Comparison of ENCODE assay signal across 22 cellular contexts in the genomic region with DNA sequence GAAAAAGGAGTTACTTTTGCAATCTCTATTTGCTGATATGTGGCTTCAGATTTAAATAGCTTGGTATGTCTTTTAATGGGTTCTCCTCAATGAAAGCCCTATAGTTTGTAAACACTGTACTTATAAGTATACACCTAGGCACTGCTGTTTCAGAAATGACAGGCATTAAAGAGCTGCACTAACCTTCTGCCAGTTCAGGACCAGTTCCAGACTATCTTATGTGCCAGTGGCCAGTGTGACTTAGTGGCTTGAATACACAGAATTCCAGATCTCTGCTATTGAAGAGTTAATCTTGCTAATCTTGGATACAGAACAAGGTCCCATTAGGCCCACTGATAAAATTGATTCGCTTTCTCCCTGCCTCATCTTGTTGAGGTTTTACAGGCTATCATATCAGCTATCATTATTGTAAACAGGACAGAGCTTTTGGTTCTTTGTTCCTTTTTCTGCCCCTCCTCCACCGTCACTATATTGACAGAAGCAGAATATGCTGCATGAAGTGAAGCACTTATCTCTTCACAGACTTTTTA.
DNase-seq lines count a peak whose midpoint lies in the region; ATAC-seq and TF ChIP-seq lines count a peak whose summit lies in the region.
"Had no signal": no experiment of that assay in that cellular context is flagged by ENCODE, and none has a peak within 500 bp of the region (broad histone marks: within the 10 kb centered on the region; RNA-seq: fewer than 3 reads in every experiment).

No MANE protein-coding gene starts in this region.

- no peak for TF ChIP-seq RAD21 in SK-N-SH (IDR thresholded peaks at IDR 0.05; ENCODE audit: low read length)
- TF ChIP-seq RAD21 in neural cell (conservative IDR thresholded peaks at IDR 0.05), result peak; percentile 10

- H3K4me1 ChIP-seq in SK-N-SH (ENCODE audit: control insufficient read depth in 1 of 2, insufficient read depth in 2 of 2, low read depth in 1 of 2, low read length in 1 of 2), result peaks cover 0 to 9% of the 10 kb centered on the region in 2 experiments; a peak in 2 of 4 replicates
- no peaks in the 10 kb centered on the region for H3K4me1 ChIP-seq in lower lobe of right lung
- H3K4me1 ChIP-seq in upper lobe of left lung, result no peaks in the 10 kb centered on the region
- H3K4me1 ChIP-seq: Caco-2 had no signal

- no peak overlapping the region for H3K4me2 ChIP-seq in SK-N-SH
- no peak overlapping the region for H3K4me2 ChIP-seq in neural cell (ENCODE audit: low read length)

- H3K27ac ChIP-seq in SK-N-SH (ENCODE audit: low read depth in 2 of 2, low read length in 1 of 2), result peak overlapping the region in 1 of 2 experiments; percentile 43; a peak in 2 of 4 replicates
- peak overlapping the region; percentile 38 for H3K27ac ChIP-seq in neural cell (ENCODE audit: low read length)
- no peak overlapping the region for H3K27ac ChIP-seq in lower lobe of right lung
- H3K27ac ChIP-seq in upper lobe of left lung, result no peak overlapping the region
- H3K27ac ChIP-seq: C4-2B, RWPE1 had no signal

- intact Hi-C loops in lower lobe of right lung (cut with DNase I), result no loop called here

- H2AFZ ChIP-seq in SK-N-SH (ENCODE audit: low read depth) (no peak overlapping the region), neural cell (ENCODE audit: low read depth, low read length) (no peak overlapping the region)

- WGBS in SK-N-SH (ENCODE audit: low lambda C conversion rate), result 8% methylated on average over 2 of the region's 2 CpGs
- WGBS in upper lobe of left lung, 2 donors, result 44 to 67% methylated on average over 2 of the region's 2 CpGs

- TF ChIP-seq POLR2A in upper lobe of left lung (IDR thresholded peaks at IDR 0.05), result no peak

- H3K4me3 ChIP-seq in SK-N-SH (ENCODE audit: low read depth in 2 of 2, low read length in 1 of 2) (no peak overlapping the region), neural cell (ENCODE audit: low read length) (no peak overlapping the region), lower lobe of right lung (no peak overlapping the region), upper lobe of left lung (no peak overlapping the region)

- no peaks in the 10 kb centered on the region for H3K9me3 ChIP-seq in SK-N-SH
- no peaks in the 10 kb centered on the region for H3K9me3 ChIP-seq in neural cell (ENCODE audit: low read length)
- H3K9me3 ChIP-seq in lower lobe of right lung, result no peaks in the 10 kb centered on the region
- H3K9me3 ChIP-seq in upper lobe of left lung, result no peaks in the 10 kb centered on the region
- H3K9me3 ChIP-seq: Caco-2 had no signal

- no peak overlapping the region for H3K9ac ChIP-seq in SK-N-SH
- H3K9ac ChIP-seq in neural cell (ENCODE audit: low read length), result no peak overlapping the region

- H3K9me2 ChIP-seq in SK-N-SH (no peaks in the 10 kb centered on the region), neural cell (ENCODE audit: insufficient read depth, low read length) (no peaks in the 10 kb centered on the region)

- no peak for TF ChIP-seq EP300 in SK-N-SH (IDR thresholded peaks at IDR 0.05; ENCODE audit: borderline replicate concordance in 1 of 2, low read depth in 1 of 2, low read length in 1 of 2)
- peak; percentile 37 for TF ChIP-seq EP300 in neural cell (conservative IDR thresholded peaks at IDR 0.05; ENCODE audit: poor library complexity, severe bottlenecking)
- TF ChIP-seq EP300 in upper lobe of left lung (IDR thresholded peaks at IDR 0.05), result no peak

- CTCF ChIA-PET in SK-N-SH (lab: Yijun Ruan, JAX), result interaction anchor here (1.1 kb wide), 1 partner anchor 873 kb away, joined by 3 read pairs; no protein-coding TSS in a partner anchor

- peak; percentile 37 for DNase-seq in SK-N-SH
- DNase-seq in OCI-M1 (lab: John Stamatoyannopoulos, UW), result peak; percentile 71
- DNase-seq in activated CD4-positive, alpha-beta T cell treated with anti-CD3 and anti-CD28 coated beads for 1 hour, result no peak
- DNase-seq in lower lobe of right lung, result no peak
- no peak for DNase-seq in upper lobe of left lung
- DNase-seq: Caco-2; CD8-positive, alpha-beta T cell; DMS 273 treated with DMSO at 0.1 percent for 48 hours; KBM-7; MV-4-11; NCI-H1105 treated with DMSO at 0.1 percent for 48 hours; NCI-H1694; NCI-H2081; NCI-H526; SHP77; SW 1271 had no signal

- ATAC-seq in SK-N-SH treated with all-trans-retinoic acid at 6 μM for 48 hours (no peak), lower lobe of right lung (no peak), upper lobe of left lung (ENCODE audit: low FRiP score in 2 of 2) (no peak)
- ATAC-seq: CD8-positive, alpha-beta T cell; HCT116; Panc1 had no signal

- H3K79me2 ChIP-seq in SK-N-SH (ENCODE audit: insufficient read depth) (no peaks in the 10 kb centered on the region), neural cell (replicated peaks; ENCODE audit: insufficient read depth, low read length) (no peaks in the 10 kb centered on the region)

- H4K20me1 ChIP-seq in SK-N-SH (ENCODE audit: insufficient read depth) (no peaks in the 10 kb centered on the region), neural cell (ENCODE audit: insufficient read depth) (no peaks in the 10 kb centered on the region)

- H3F3A ChIP-seq in SK-N-SH (replicated peaks; ENCODE audit: insufficient read depth) (no peaks in the 10 kb centered on the region), neural cell (ENCODE audit: insufficient read depth, low read length, poor library complexity, severe bottlenecking) (no peaks in the 10 kb centered on the region)

- no peak for TF ChIP-seq CTCF in SK-N-SH (IDR thresholded peaks at IDR 0.05)
- no peak for TF ChIP-seq CTCF in neural cell (IDR thresholded peaks at IDR 0.05; ENCODE audit: poor library complexity, severe bottlenecking)
- no peak for TF ChIP-seq CTCF in lower lobe of right lung (IDR thresholded peaks at IDR 0.05)
- TF ChIP-seq CTCF in upper lobe of left lung (IDR thresholded peaks at IDR 0.05), result no peak

- H3K36me3 ChIP-seq in SK-N-SH (replicated peaks in 1 of 2; ENCODE audit: control insufficient read depth in 1 of 2, insufficient read depth in 2 of 2, low read length in 1 of 2) (no peaks in the 10 kb centered on the region), neural cell (ENCODE audit: insufficient read depth, low read length) (no peaks in the 10 kb centered on the region), lower lobe of right lung (no peaks in the 10 kb centered on the region), upper lobe of left lung (no peaks in the 10 kb centered on the region)

- POLR2A ChIA-PET in SK-N-SH (lab: Yijun Ruan, JAX), result no interaction called here

- H3K27me3 ChIP-seq in SK-N-SH (ENCODE audit: insufficient read depth) (no peaks in the 10 kb centered on the region), neural cell (ENCODE audit: insufficient read depth, low read depth, low read length) (no peaks in the 10 kb centered on the region), lower lobe of right lung (ENCODE audit: low read depth) (no peaks in the 10 kb centered on the region), upper lobe of left lung (no peaks in the 10 kb centered on the region)

TF ChIP-seq in SK-N-SH, 30 proteins besides CTCF, POLR2A, EP300 and RAD21:
- peak; percentile 10 for TF ChIP-seq CHD2 (IDR thresholded peaks at IDR 0.05; ENCODE audit: low read length, partially characterized antibody)
- TF ChIP-seq GATA2 (CRISPR knock-in tag; IDR thresholded peaks at IDR 0.05), result peak; percentile 83
- no peak for TF ChIP-seq RFX5 (IDR thresholded peaks at IDR 0.05; ENCODE audit: low read length)
TF ChIP-seq in SK-N-SH: peak in this region for 2.

TF ChIP-seq in SK-N-SH treated with all-trans-retinoic acid at 6 μM for 48 hours, 23 proteins besides CTCF, POLR2A, EP300 and RAD21 (continues in another document):
- TF ChIP-seq CSDC2 (CRISPR knock-in tag; IDR thresholded peaks at IDR 0.05) (no peak), ZC3H10 (CRISPR knock-in tag; IDR thresholded peaks at IDR 0.05) (no peak), OSR1 (CRISPR knock-in tag; IDR thresholded peaks at IDR 0.05) (no peak), ZNF70 (CRISPR knock-in tag; IDR thresholded peaks at IDR 0.05) (no peak)
- TF ChIP-seq, protein P1, sequence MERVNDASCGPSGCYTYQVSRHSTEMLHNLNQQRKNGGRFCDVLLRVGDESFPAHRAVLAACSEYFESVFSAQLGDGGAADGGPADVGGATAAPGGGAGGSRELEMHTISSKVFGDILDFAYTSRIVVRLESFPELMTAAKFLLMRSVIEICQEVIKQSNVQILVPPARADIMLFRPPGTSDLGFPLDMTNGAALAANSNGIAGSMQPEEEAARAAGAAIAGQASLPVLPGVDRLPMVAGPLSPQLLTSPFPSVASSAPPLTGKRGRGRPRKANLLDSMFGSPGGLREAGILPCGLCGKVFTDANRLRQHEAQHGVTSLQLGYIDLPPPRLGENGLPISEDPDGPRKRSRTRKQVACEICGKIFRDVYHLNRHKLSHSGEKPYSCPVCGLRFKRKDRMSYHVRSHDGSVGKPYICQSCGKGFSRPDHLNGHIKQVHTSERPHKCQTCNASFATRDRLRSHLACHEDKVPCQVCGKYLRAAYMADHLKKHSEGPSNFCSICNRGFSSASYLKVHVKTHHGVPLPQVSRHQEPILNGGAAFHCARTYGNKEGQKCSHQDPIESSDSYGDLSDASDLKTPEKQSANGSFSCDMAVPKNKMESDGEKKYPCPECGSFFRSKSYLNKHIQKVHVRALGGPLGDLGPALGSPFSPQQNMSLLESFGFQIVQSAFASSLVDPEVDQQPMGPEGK (CRISPR knock-in tag; IDR thresholded peaks at IDR 0.05; ENCODE audit: borderline replicate concordance), result no peak

TF ChIP-seq in neural cell, 6 proteins besides CTCF, POLR2A, EP300 and RAD21:
- no peak for TF ChIP-seq MXI1 (conservative IDR thresholded peaks at IDR 0.05; ENCODE audit: poor library complexity, severe bottlenecking)
- peak; percentile 32 for TF ChIP-seq POLR2AphosphoS5 (IDR thresholded peaks at IDR 0.05)
TF ChIP-seq in neural cell: peak in this region for 1.

Comparison
In these comparisons a context has a peak if more than half of its experiments do, and no peak if none do; other contexts are left out.
1. DNase-seq: peak in SK-N-SH (single experiment) and OCI-M1 (single experiment); none in activated CD4-positive, alpha-beta T cell treated with anti-CD3 and anti-CD28 coated beads for 1 hour (single experiment), lower lobe of right lung (single experiment) and upper lobe of left lung (0 of 2).